31 cellular contexts compared by ENCODE assay signal in genomic region chr5:127699416-127699815, GRCh38. TPM values are rescaled to one million over a fixed set of nuclear protein-coding genes. Genes with fewer than 3 reads are reported as not detected.
"Had no signal": no experiment of that assay in that cellular context is flagged by ENCODE, and none has a peak within 500 bp of the region (broad histone marks: within the 10 kb centered on the region; RNA-seq: fewer than 3 reads in every experiment).

No MANE protein-coding gene starts in this region.

- H3K36me3 ChIP-seq: ascending aorta, cardiac muscle cell, MG63, Peyer's patch, SJCRH30 had no signal

- H3K27ac ChIP-seq: ascending aorta, body of pancreas, cardiac muscle cell, KMS-11, Peyer's patch, RWPE1, SJCRH30 had no signal

- H3K9me3 Mint-ChIP-seq: activated naive CD4-positive, alpha-beta T cell treated with anti-CD3 and anti-CD28 coated beads, Interleukin-2, amount 50 U/mL, for 72 hours; activated naive CD8-positive, alpha-beta T cell treated with anti-CD3 and anti-CD28 coated beads, Interleukin-2, amount 50 U/mL, for 24 hours; T-helper 1 cell treated with Interleukin-12 subunit alpha and Interleukin-12 subunit beta and Interleukin-4 antibody, amounts not matched to agents 30 μg/mL and 1 μg/mL, for 36 hours; WTC11 had no signal

- H3K4me1 Mint-ChIP-seq: activated naive CD8-positive, alpha-beta T cell treated with anti-CD3 and anti-CD28 coated beads, Interleukin-2, amount 50 U/mL, for 24 hours had no signal

- H3K9me3 ChIP-seq: ascending aorta, body of pancreas, MG63, Peyer's patch had no signal

- H3K27me3 ChIP-seq: ascending aorta, body of pancreas, cardiac muscle cell, MG63, Peyer's patch, SJCRH30 had no signal

- H3K27ac Mint-ChIP-seq: activated CD8-positive, alpha-beta T cell treated with anti-CD3 and anti-CD28 coated beads, Interleukin-2, amount 10 ng/mL, durations not matched to agents 7 days and 5 days; activated naive CD4-positive, alpha-beta T cell treated with anti-CD3 and anti-CD28 coated beads, Interleukin-2, amount 50 U/mL, for 72 hours; activated naive CD8-positive, alpha-beta T cell treated with anti-CD3 and anti-CD28 coated beads, Interleukin-2, amount 50 U/mL, for 24 hours; T-helper 1 cell treated with Interleukin-12 subunit alpha and Interleukin-12 subunit beta and Interleukin-4 antibody, amounts not matched to agents 30 μg/mL and 1 μg/mL, for 36 hours; WTC11 had no signal

- H3K4me3 Mint-ChIP-seq: activated CD8-positive, alpha-beta T cell treated with anti-CD3 and anti-CD28 coated beads, Interleukin-2, amount 10 ng/mL, durations not matched to agents 7 days and 5 days; activated naive CD8-positive, alpha-beta T cell treated with anti-CD3 and anti-CD28 coated beads, Interleukin-2, amount 50 U/mL, for 24 hours; T-helper 1 cell treated with Interleukin-12 subunit alpha and Interleukin-12 subunit beta and Interleukin-4 antibody, amounts not matched to agents 30 μg/mL and 1 μg/mL, for 36 hours; WTC11 had no signal

- H3K36me3 Mint-ChIP-seq: activated naive CD4-positive, alpha-beta T cell treated with anti-CD3 and anti-CD28 coated beads, Interleukin-2, amount 50 U/mL, for 72 hours; WTC11 had no signal

- H3K4me3 ChIP-seq: ascending aorta, body of pancreas, cardiac muscle cell, MG63, Peyer's patch, SJCRH30 had no signal

- DNase-seq: activated CD4-positive, alpha-beta T cell treated with anti-CD3 and anti-CD28 coated beads for 48 hours; activated CD4-positive, alpha-beta T cell treated with anti-CD3 and anti-CD28 coated beads, Interleukin-2, amount 50 U/mL, for 4 hours; activated CD4-positive, CD25-positive, alpha-beta regulatory T cell treated with anti-CD3 and anti-CD28 coated beads, Interleukin-2, amount 50 U/mL, for 72 hours; activated CD8-positive, alpha-beta memory T cell treated with anti-CD3 and anti-CD28 coated beads, Interleukin-2, amount 50 U/mL, for 48 hours; activated CD8-positive, alpha-beta T cell treated with anti-CD3 and anti-CD28 coated beads, Interleukin-2, amount 10 ng/mL, durations not matched to agents 7 days and 5 days; activated effector memory CD4-positive, alpha-beta T cell treated with Interleukin-2 at 50 U/mL for 16 hours; activated naive CD4-positive, alpha-beta T cell treated with Interleukin-2 at 50 U/mL for 16 hours; activated naive CD8-positive, alpha-beta T cell treated with anti-CD3 and anti-CD28 coated beads, Interleukin-2, amount 50 U/mL, for 24 hours; activated T-cell treated with anti-CD3 and anti-CD28 coated beads, Interleukin-2, amount 50 U/mL, for 1 hour; amniotic stem cell; body of pancreas; MG63; MV-4-11; NCI-H1105; NCI-H1436; NCI-H1694 treated with DMSO at 0.1 percent for 48 hours; NCI-H2029 treated with DMSO at 0.1 percent for 48 hours; NCI-H345; NCI-H510A; Peyer's patch; Right ventricle myocardium superior; SJCRH30; SW 1271 had no signal

- ATAC-seq: activated CD8-positive, alpha-beta T cell treated with anti-CD3 and anti-CD28 coated beads, Interleukin-2, amount 10 ng/mL, durations not matched to agents 7 days and 5 days; activated naive CD4-positive, alpha-beta T cell treated with anti-CD3 and anti-CD28 coated beads, Interleukin-2, amount 50 U/mL, for 72 hours; activated naive CD8-positive, alpha-beta T cell treated with anti-CD3 and anti-CD28 coated beads, Interleukin-2, amount 50 U/mL, for 24 hours; body of pancreas; SK-N-SH treated with all-trans-retinoic acid at 6 μM for 48 hours; WTC11 had no signal

- H3K4me1 ChIP-seq: ascending aorta, Peyer's patch, SJCRH30 had no signal

RNA-seq across cellular contexts. Expression of gene CCDC192, which starts 3.8 kb away (rescaled TPM):
- total RNA-seq: activated CD8-positive, alpha-beta T cell treated with anti-CD3 and anti-CD28 coated beads, Interleukin-2, amount 10 ng/mL, durations not matched to agents 7 days and 5 days; activated naive CD4-positive, alpha-beta T cell treated with anti-CD3 and anti-CD28 coated beads, Interleukin-2, amount 50 U/mL, for 72 hours; ascending aorta; body of pancreas; cardiac muscle cell; Peyer's patch; Right ventricle myocardium superior; SJCRH30 had no signal

RNA-seq across cellular contexts. Expression of gene CTXN3, which starts 50.5 kb away (rescaled TPM):
- total RNA-seq: activated CD8-positive, alpha-beta T cell treated with anti-CD3 and anti-CD28 coated beads, Interleukin-2, amount 10 ng/mL, durations not matched to agents 7 days and 5 days; activated naive CD4-positive, alpha-beta T cell treated with anti-CD3 and anti-CD28 coated beads, Interleukin-2, amount 50 U/mL, for 72 hours; ascending aorta; body of pancreas; cardiac muscle cell; Peyer's patch; Right ventricle myocardium superior; SJCRH30; WTC11 had no signal
- polyA plus RNA-seq: cardiac muscle cell had no signal
